Comparison of ENCODE assay signal across 8 cellular contexts in the genomic region with DNA sequence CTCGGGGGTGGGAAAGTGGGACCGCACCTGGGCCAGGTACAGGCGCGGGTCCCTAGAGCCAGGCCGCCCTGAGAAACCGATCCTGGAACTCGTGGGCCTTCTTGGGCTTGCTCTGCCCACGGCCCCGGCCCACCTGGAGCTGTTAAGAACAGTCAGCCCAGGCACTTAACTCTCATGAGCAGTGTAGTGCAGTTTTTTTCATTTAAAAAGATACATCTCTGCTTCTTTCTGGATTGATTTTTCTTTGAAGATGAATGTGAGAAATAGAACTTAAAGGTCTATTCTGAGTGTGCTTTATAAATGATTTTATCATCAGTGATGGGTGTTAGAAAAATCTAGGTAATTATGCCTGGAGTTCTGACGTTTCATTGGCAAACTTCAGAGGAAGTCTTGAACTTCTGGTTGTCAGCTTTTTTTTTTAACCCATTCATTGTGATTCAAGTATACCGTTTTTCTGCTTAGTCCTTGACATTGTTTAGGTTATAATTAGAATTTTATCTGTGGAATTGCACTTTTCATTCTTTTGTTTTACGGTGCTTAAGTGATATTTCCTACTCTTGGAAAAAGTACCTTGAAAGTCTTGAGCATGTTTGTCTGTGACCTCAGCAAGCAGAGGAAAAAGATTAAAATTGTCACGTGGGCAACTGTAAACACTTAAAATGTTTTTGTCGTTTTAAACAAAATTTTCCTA. TPM values are rescaled to one million over a fixed set of nuclear protein-coding genes. Genes with fewer than 3 reads are reported as not detected.
DNase-seq lines count a peak whose midpoint lies in the region; ATAC-seq and TF ChIP-seq lines count a peak whose summit lies in the region.

No MANE protein-coding gene starts in this region.

- H3K27ac ChIP-seq in DOHH2 (ENCODE audit: low read depth, low read length), result peak overlapping the region; percentile 82

- POLR2A ChIA-PET in naive thymus-derived CD8-positive, alpha-beta T cell (lab: Charles Lee), result no interaction called here

- peak overlapping the region; percentile 89 to 99 (median 96) for H3K4me3 Mint-ChIP-seq in naive thymus-derived CD8-positive, alpha-beta T cell

- no peaks in the 10 kb centered on the region for H3K9me3 Mint-ChIP-seq in naive thymus-derived CD8-positive, alpha-beta T cell

- H3K27me3 ChIP-seq in DOHH2 (ENCODE audit: control insufficient read depth, low read length), result no peaks in the 10 kb centered on the region

- TF ChIP-seq CTCF in DOHH2 (IDR thresholded peaks at IDR 0.05; ENCODE audit: low read depth, low read length, poor library complexity, severe bottlenecking) (no peak), cardiac fibroblast (IDR thresholded peaks at IDR 0.05; ENCODE audit: low read depth, low read length) (no peak)

- H3K79me2 ChIP-seq in DOHH2 (ENCODE audit: control insufficient read depth, low read length), result peaks cover 59% of the 10 kb centered on the region

- H3K27me3 Mint-ChIP-seq in naive thymus-derived CD8-positive, alpha-beta T cell, result peaks cover 0 to 5% (median 2%) of the 10 kb centered on the region in 5 donors

- H3K4me2 ChIP-seq in DOHH2 (ENCODE audit: low read length), result peak overlapping the region; percentile 89

- no peak for DNase-seq in Jurkat, Clone E6-1 (ENCODE audit: low read depth, low spot score)
- DNase-seq in cardiac fibroblast (ENCODE audit: low read depth in 2 of 2) (no peak), NCI-H2081 (lab: John Stamatoyannopoulos, UW) (no peak), NCI-H526 treated with DMSO at 0.1 percent for 48 hours (lab: John Stamatoyannopoulos, UW) (no peak)
- peak in 3 of 10 donors; percentile 1 to 32 (median 17) for DNase-seq in naive thymus-derived CD8-positive, alpha-beta T cell

- peak overlapping the region; percentile 95 for H3K4me3 ChIP-seq in DOHH2 (ENCODE audit: low read length)
- H3K4me3 ChIP-seq in Jurkat, Clone E6-1 (ENCODE audit: low read length), result peak overlapping the region; percentile 76
- H3K4me3 ChIP-seq in cardiac fibroblast (replicated peaks in 1 of 2; ENCODE audit: low read depth in 2 of 2, low read length in 2 of 2), result peak overlapping the region; percentile 75 to 76

- no peaks in the 10 kb centered on the region for H3K36me3 Mint-ChIP-seq in naive thymus-derived CD8-positive, alpha-beta T cell

- H3K4me1 ChIP-seq in DOHH2 (ENCODE audit: control insufficient read depth, low read length), result peaks cover 45% of the 10 kb centered on the region

- ATAC-seq in GM21367 (IDR thresholded peaks at IDR 0.05; ENCODE audit: unreplicated experiment) (peak; percentile 6), HG03565 (IDR thresholded peaks at IDR 0.05; ENCODE audit: unreplicated experiment) (no peak)
- peak in 1 of 2 donors; percentile 26 for ATAC-seq in naive thymus-derived CD8-positive, alpha-beta T cell

- peaks cover 40% of the 10 kb centered on the region for H4K20me1 ChIP-seq in DOHH2 (ENCODE audit: control insufficient read depth, insufficient read depth, low read depth, low read length)

- H3K4me1 Mint-ChIP-seq in naive thymus-derived CD8-positive, alpha-beta T cell, result peaks cover 4 to 23% (median 7%) of the 10 kb centered on the region in 4 donors

- H3K36me3 ChIP-seq in DOHH2 (ENCODE audit: control insufficient read depth, low read length), result peaks cover 58% of the 10 kb centered on the region

- no peaks in the 10 kb centered on the region for H3K9me2 ChIP-seq in DOHH2 (replicated peaks; ENCODE audit: control insufficient read depth, low read length)

- no peaks in the 10 kb centered on the region for H3K9me3 ChIP-seq in DOHH2 (ENCODE audit: control insufficient read depth, insufficient read depth, low read length)

- peak overlapping the region in 2 of 10 donors; percentile 34 to 48 for H3K27ac Mint-ChIP-seq in naive thymus-derived CD8-positive, alpha-beta T cell

- H3F3A ChIP-seq in DOHH2 (ENCODE audit: control insufficient read depth, insufficient read depth), result peaks cover 16% of the 10 kb centered on the region; the same call in 1 of the 2 replicates

RNA-seq across cellular contexts. Expression of gene CDK1, which starts 0.8 kb away (rescaled TPM):
- polyA plus RNA-seq in Jurkat, Clone E6-1 (2012; ENCODE audit: insufficient read depth, insufficient read length), result 227 TPM
- total RNA-seq in naive thymus-derived CD8-positive, alpha-beta T cell, result under 1 TPM; 0.22 to 0.73 TPM
- polyA plus RNA-seq in naive thymus-derived CD8-positive, alpha-beta T cell, result under 1 TPM in 2 of 3 donors, not detected in 1; 0.31 to 0.56 TPM
